ENCODE assay signal across 1 cellular context in the genomic region with DNA sequence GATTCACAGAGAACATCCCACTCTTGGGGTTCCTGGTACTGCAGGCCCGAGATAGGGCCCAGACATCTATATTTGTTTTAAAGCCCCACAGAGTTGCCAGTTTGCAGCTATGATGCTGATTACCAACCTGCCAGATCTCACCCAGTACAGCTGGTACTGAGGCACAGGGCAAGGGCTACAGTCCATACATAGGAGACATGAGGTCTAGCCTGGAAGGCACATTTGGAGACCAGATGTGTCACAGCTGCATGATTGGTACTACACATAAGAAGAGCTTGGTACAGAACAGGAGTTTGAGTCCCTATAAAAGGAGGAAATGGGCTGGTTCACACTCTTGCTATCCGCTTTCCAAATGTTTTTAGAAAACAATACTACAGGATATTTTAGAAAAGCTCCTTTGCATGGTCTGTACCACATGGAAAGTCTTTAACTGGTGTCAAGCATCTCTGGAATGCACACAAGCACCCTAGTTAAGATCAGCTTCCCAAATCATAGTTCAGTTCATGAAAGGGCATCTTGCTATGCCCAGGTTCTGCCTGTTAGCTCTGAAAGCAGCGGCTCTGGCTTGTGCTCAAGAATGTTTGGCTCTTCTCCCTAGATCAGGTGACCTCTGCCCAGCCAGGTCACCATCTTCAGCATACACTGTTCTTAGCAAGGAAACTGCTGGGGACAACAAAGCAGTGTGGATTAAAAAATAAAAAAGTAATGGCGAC.
A peak's percentile ranks its signal among the peaks of the same experiment; 100 is the strongest.
TF ChIP-seq lines count a peak whose summit lies in the region.

No MANE protein-coding gene starts in this region.

TF ChIP-seq in SK-N-SH, 30 proteins besides CTCF, POLR2A, EP300 and RAD21:
- TF ChIP-seq, protein P1, sequence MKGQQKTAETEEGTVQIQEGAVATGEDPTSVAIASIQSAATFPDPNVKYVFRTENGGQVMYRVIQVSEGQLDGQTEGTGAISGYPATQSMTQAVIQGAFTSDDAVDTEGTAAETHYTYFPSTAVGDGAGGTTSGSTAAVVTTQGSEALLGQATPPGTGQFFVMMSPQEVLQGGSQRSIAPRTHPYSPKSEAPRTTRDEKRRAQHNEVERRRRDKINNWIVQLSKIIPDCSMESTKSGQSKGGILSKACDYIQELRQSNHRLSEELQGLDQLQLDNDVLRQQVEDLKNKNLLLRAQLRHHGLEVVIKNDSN (IDR thresholded peaks at IDR 0.05; ENCODE audit: borderline replicate concordance, low read depth), result 0 out of 2 replicates have a peak, but pooled peaks have one; percentile 10
- no peak for TF ChIP-seq SMC3 (IDR thresholded peaks at IDR 0.05; ENCODE audit: low read depth, low read length)
